Comparison of ENCODE assay signal across 25 cellular contexts in the genomic region with DNA sequence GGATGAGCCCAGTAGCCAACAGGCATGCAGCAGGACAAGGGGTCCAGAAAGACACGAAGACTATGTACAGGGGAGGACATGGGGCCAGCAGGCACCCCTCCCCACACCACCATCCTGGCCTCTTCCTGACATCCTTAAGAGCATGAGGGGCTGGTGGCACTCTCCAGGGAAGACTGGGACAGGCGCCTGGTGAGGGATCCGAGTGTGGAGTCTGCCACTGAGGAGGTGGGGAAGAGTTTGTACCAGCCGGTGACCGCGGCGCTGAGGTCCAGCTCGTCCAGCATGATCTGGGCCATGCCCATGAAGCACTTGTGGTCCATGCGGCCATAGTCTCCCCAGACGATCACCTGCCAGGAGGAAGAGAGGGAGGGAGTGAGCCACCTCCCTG. TPM values are rescaled to one million over a fixed set of nuclear protein-coding genes. Genes with fewer than 3 reads are reported as not detected.
DNase-seq lines count a peak whose midpoint lies in the region; ATAC-seq lines count a peak whose summit lies in the region.
"Had no signal": no experiment of that assay in that cellular context is flagged by ENCODE, and none has a peak within 500 bp of the region (broad histone marks: within the 10 kb centered on the region; RNA-seq: fewer than 3 reads in every experiment).

No MANE protein-coding gene starts in this region.

- ATAC-seq in stimulated activated effector memory CD8-positive, alpha-beta T cell treated with anti-CD3 and anti-CD28 coated beads, Interleukin-12 subunit alpha, Interleukin-12 subunit beta, amount 100 ng/mL, for 72 hours = no peak
- ATAC-seq in GM18907 (IDR thresholded peaks at IDR 0.05; ENCODE audit: unreplicated experiment) = no peak
- no peak for ATAC-seq in GM18498 (IDR thresholded peaks at IDR 0.05; ENCODE audit: unreplicated experiment)
- ATAC-seq: GM12878, HepG2, Right ventricle myocardium inferior had no signal

- H3K9ac ChIP-seq in BLaER1 = peak overlapping the region; percentile 79

- peaks cover 42% of the 10 kb centered on the region for H3K4me1 Mint-ChIP-seq in stimulated activated effector memory CD8-positive, alpha-beta T cell treated with anti-CD3 and anti-CD28 coated beads, Interleukin-12 subunit alpha, Interleukin-12 subunit beta, amount 100 ng/mL, for 72 hours

- H3K4me2 ChIP-seq in BLaER1 = peak overlapping the region; percentile 91

- no peak overlapping the region for H3K4me3 Mint-ChIP-seq in stimulated activated effector memory CD8-positive, alpha-beta T cell treated with anti-CD3 and anti-CD28 coated beads, Interleukin-12 subunit alpha, Interleukin-12 subunit beta, amount 100 ng/mL, for 72 hours
- H3K4me3 Mint-ChIP-seq: CD8-positive, alpha-beta memory T cell had no signal

- H3K27ac Mint-ChIP-seq in stimulated activated effector memory CD8-positive, alpha-beta T cell treated with anti-CD3 and anti-CD28 coated beads, Interleukin-12 subunit alpha, Interleukin-12 subunit beta, amount 100 ng/mL, for 72 hours = peak overlapping the region; percentile 63

- H3K9me3 ChIP-seq in BLaER1 = no peaks in the 10 kb centered on the region
- H3K9me3 ChIP-seq: SJSA1 had no signal

- no peaks in the 10 kb centered on the region for H3K36me3 Mint-ChIP-seq in stimulated activated effector memory CD8-positive, alpha-beta T cell treated with anti-CD3 and anti-CD28 coated beads, Interleukin-12 subunit alpha, Interleukin-12 subunit beta, amount 100 ng/mL, for 72 hours

- peaks cover 98% of the 10 kb centered on the region for H3K4me1 ChIP-seq in BLaER1

- peaks cover 37% of the 10 kb centered on the region for H3K36me3 ChIP-seq in BLaER1
- no peaks in the 10 kb centered on the region for H3K36me3 ChIP-seq in H7 (replicated peaks; ENCODE audit: control insufficient read depth, insufficient read depth, low read length)
- H3K36me3 ChIP-seq: SJSA1 had no signal

- peak overlapping the region; percentile 35 for H3K4me3 ChIP-seq in BLaER1
- no peak overlapping the region for H3K4me3 ChIP-seq in H7 (ENCODE audit: insufficient read depth, low read depth, low read length)
- H3K4me3 ChIP-seq: GM12878, SJSA1 had no signal

- no peaks in the 10 kb centered on the region for H3K9me3 Mint-ChIP-seq in stimulated activated effector memory CD8-positive, alpha-beta T cell treated with anti-CD3 and anti-CD28 coated beads, Interleukin-12 subunit alpha, Interleukin-12 subunit beta, amount 100 ng/mL, for 72 hours
- H3K9me3 Mint-ChIP-seq: CD8-positive, alpha-beta memory T cell had no signal

- H3K27ac ChIP-seq in BLaER1 (peak overlapping the region; percentile 87), epithelial cell of prostate (peak overlapping the region; percentile 31)
- H3K27ac ChIP-seq: C4-2B, SJSA1 had no signal

- H4K20me1 ChIP-seq in BLaER1 = peaks cover 6% of the 10 kb centered on the region; the same call in 1 of the 2 replicates

- H3K27me3 ChIP-seq in BLaER1 = no peaks in the 10 kb centered on the region
- no peaks in the 10 kb centered on the region for H3K27me3 ChIP-seq in H7 (ENCODE audit: control insufficient read depth, insufficient read depth, low read length)
- H3K27me3 ChIP-seq: SJSA1 had no signal

- DNase-seq in H7 (peak; percentile 5), epithelial cell of prostate (ENCODE audit: low read depth, low spot score) (no peak), AG20443 (ENCODE audit: low spot score) (no peak), head of caudate nucleus (no peak)
- DNase-seq in stimulated activated effector memory CD8-positive, alpha-beta T cell treated with anti-CD3 and anti-CD28 coated beads, Interleukin-12 subunit alpha, Interleukin-12 subunit beta, amount 100 ng/mL, for 72 hours (ENCODE audit: low spot score in 2 of 2) = no peak
- DNase-seq: AML-193; CD8-positive, alpha-beta memory T cell; DMS 273 treated with DMSO at 0.1 percent for 48 hours; DMS79; GDM1; MM.1S; NCI-H1417; NCI-H1694; NCI-H2029 treated with DMSO at 0.1 percent for 48 hours; NCI-H446 treated with DMSO at 0.1 percent for 48 hours; NCI-H82; NK-92 treated with Interleukin-12 subunit alpha and Interleukin-12 subunit beta, amount 100 ng/mL, for 24 hours had no signal

- intact Hi-C loops in head of caudate nucleus (cut with DNase I) = loop anchor here (10.0 kb wide), 1 partner anchor 228 kb away; no protein-coding TSS in a partner anchor

RNA-seq across cellular contexts. Expression of gene RIMS3, which starts 39.1 kb away (rescaled TPM):
- 20.0 and 20.7 TPM in 2 replicates for total RNA-seq in H7 (2014; rRNA removed; shearing (Covaris generic))
